14 cellular contexts compared by ENCODE assay signal in the genomic region with DNA sequence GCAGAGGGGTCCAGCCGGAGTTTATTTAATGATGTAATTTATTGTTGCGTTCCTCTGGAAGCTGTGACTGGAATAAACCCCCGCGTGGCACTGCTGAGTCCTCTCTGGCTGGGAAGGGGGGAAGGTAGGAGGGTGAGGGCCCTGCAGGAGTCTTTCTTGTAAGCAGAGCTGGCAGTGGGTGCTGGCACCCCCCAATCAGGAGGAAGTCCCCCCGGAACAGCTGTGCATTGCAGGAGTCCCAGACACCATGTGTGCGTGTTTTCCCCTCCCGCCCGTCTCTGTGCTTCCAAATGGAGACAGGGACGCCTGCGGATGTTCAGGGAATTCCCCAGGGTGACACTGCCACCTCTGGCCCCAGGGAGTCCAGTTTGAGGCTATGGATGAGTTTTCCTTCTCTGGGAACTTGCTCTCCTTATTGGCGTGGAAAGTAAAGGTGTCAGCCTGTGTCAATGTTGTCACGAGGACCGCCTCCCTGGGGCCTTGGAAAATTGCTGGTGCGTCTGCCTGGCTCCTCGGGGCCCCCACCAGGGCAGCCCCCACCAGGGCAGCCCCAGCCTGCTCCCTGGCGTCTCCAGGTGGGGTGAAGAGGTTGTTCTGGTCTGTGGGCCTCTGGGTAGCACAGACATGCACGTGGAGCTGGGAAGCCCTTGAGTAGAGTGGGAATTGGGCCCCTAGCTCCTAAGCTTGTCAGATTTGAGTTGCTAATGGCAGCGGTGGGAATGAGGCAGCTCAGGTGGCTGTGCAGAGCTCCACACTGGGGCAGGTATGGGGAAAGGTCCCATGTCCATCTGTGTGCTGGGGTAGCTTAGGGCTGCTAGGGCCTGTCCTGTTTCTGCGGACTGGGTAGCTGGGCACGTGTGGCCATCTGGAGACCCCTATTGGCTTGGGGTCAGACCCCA. TPM values are rescaled to one million over a fixed set of nuclear protein-coding genes. Genes with fewer than 3 reads are reported as not detected.
A peak's percentile ranks its signal among the peaks of the same experiment; 100 is the strongest.
DNase-seq lines count a peak whose midpoint lies in the region; FAIRE-seq and TF ChIP-seq lines count a peak whose summit lies in the region.
"Had no signal": no experiment of that assay in that cellular context is flagged by ENCODE, and none has a peak within 500 bp of the region (broad histone marks: within the 10 kb centered on the region; RNA-seq: fewer than 3 reads in every experiment).

No MANE protein-coding gene starts in this region.

- H3K4me3 ChIP-seq in astrocyte (ENCODE audit: insufficient read depth, low read depth, low read length) (no peak overlapping the region), parathyroid adenoma (ENCODE audit: low read depth, low read length) (no peak overlapping the region)
- H3K4me3 ChIP-seq: body of pancreas had no signal

- no peaks in the 10 kb centered on the region for H3K9me3 Mint-ChIP-seq in astrocyte (ENCODE audit: unreplicated experiment)
- H3K9me3 Mint-ChIP-seq: activated T-cell treated with anti-CD3 and anti-CD28 coated beads, Interleukin-2, amount 50 U/mL, for 24 hours had no signal

- no peak overlapping the region for H3K27ac ChIP-seq in astrocyte (ENCODE audit: low read depth, low read length)
- no peak overlapping the region for H3K27ac ChIP-seq in parathyroid adenoma
- H3K27ac ChIP-seq: body of pancreas, HL-60 had no signal

- TF ChIP-seq CTCF in astrocyte (IDR thresholded peaks at IDR 0.05; ENCODE audit: insufficient read depth, low read depth, low read length) (no peak), parathyroid adenoma (IDR thresholded peaks at IDR 0.05) (peak; percentile 17)

- no peak for FAIRE-seq in astrocyte (lab: Jason Lieb, UNC)
- FAIRE-seq: endothelial cell of umbilical vein had no signal

- peak; percentile 48 for DNase-seq in Caki2 (ENCODE audit: low read depth)
- peak; percentile 63 for DNase-seq in HuH-7.5 (ENCODE audit: low spot score)
- DNase-seq in astrocyte (ENCODE audit: low read depth) = no peak
- DNase-seq in stimulated activated CD4-positive, alpha-beta T cell treated with anti-CD3 and anti-CD28 coated beads, Interleukin-4, amount 100 ng/mL, for 1 hour = no peak
- no peak for DNase-seq in putamen (ENCODE audit: low spot score)
- no peak for DNase-seq in activated CD4-positive, alpha-beta T cell treated with anti-CD3 and anti-CD28 coated beads, Interleukin-2, amount 50 U/mL, for 1 hour
- DNase-seq in NCI-H1436 (lab: John Stamatoyannopoulos, UW) = no peak
- DNase-seq: activated T-cell treated with anti-CD3 and anti-CD28 coated beads, Interleukin-2, amount 50 U/mL, for 24 hours; NCI-H1105 treated with DMSO at 0.1 percent for 48 hours; stimulated activated CD4-positive, alpha-beta T cell treated with anti-CD3 and anti-CD28 coated beads, Interleukin-12 subunit alpha, Interleukin-12 subunit beta, amount 100 ng/mL, for 4 hours had no signal

- H3K27me3 Mint-ChIP-seq in astrocyte (ENCODE audit: low read depth, unreplicated experiment) = peaks cover 11% of the 10 kb centered on the region

- H3K4me2 ChIP-seq in astrocyte (ENCODE audit: low read length) (peak overlapping the region; percentile 58), parathyroid adenoma (ENCODE audit: low read length) (no peak overlapping the region)

- H3K27ac Mint-ChIP-seq in astrocyte (ENCODE audit: unreplicated experiment) = peak overlapping the region; percentile 47

- no peak overlapping the region for H3K4me3 Mint-ChIP-seq in astrocyte (ENCODE audit: unreplicated experiment)
- H3K4me3 Mint-ChIP-seq: activated T-cell treated with anti-CD3 and anti-CD28 coated beads, Interleukin-2, amount 50 U/mL, for 24 hours had no signal

- peaks cover 14% of the 10 kb centered on the region for H3K36me3 Mint-ChIP-seq in astrocyte (ENCODE audit: low read depth, unreplicated experiment)

- H3K9ac ChIP-seq in astrocyte (ENCODE audit: low read length) = no peak overlapping the region
- no peak overlapping the region for H3K9ac ChIP-seq in parathyroid adenoma

- peaks cover 11% of the 10 kb centered on the region for H3K4me1 Mint-ChIP-seq in astrocyte (ENCODE audit: low read depth, unreplicated experiment)

- peaks cover 3% of the 10 kb centered on the region for H4K20me1 ChIP-seq in astrocyte (ENCODE audit: insufficient read depth, low read length)

- H3K9me3 ChIP-seq in astrocyte (ENCODE audit: insufficient read depth, low read depth, low read length) (peaks cover 4% of the 10 kb centered on the region), parathyroid adenoma (ENCODE audit: control insufficient read depth, low read length) (no peaks in the 10 kb centered on the region)
- H3K9me3 ChIP-seq: body of pancreas had no signal

- in situ Hi-C loops in Caki2 (cut with HindIII; ENCODE audit: low pct_unique_long_range_greater_than_20kb, low sequenced_read_pairs) = no loop called here

- H3K36me3 ChIP-seq in astrocyte (ENCODE audit: insufficient read depth, low read length) (peaks cover 6% of the 10 kb centered on the region), parathyroid adenoma (ENCODE audit: control insufficient read depth, insufficient read depth, low read length) (no peaks in the 10 kb centered on the region)

- H3K4me1 ChIP-seq in astrocyte (ENCODE audit: insufficient read depth, low read length) = peaks cover 10% of the 10 kb centered on the region
- no peaks in the 10 kb centered on the region for H3K4me1 ChIP-seq in parathyroid adenoma

- no peak overlapping the region for H2AFZ ChIP-seq in astrocyte (ENCODE audit: low read depth, low read length)
- peak overlapping the region; percentile 34 for H2AFZ ChIP-seq in parathyroid adenoma

- H3K27me3 ChIP-seq in astrocyte (ENCODE audit: insufficient read depth, low read length) (no peaks in the 10 kb centered on the region), parathyroid adenoma (ENCODE audit: control insufficient read depth, insufficient read depth, low read length) (no peaks in the 10 kb centered on the region)
- H3K27me3 ChIP-seq: body of pancreas had no signal

- H3K79me2 ChIP-seq in astrocyte (ENCODE audit: insufficient read depth, low read length) (no peaks in the 10 kb centered on the region), parathyroid adenoma (no peaks in the 10 kb centered on the region)

RNA-seq across cellular contexts. Expression of a gene that starts 2.7 kb away (rescaled TPM):
- 1.2 and 4.9 TPM in 2 replicates for total RNA-seq in Caki2 (2014; rRNA removed; shearing (Covaris generic); ENCODE audit: low replicate concordance)
- total RNA-seq in astrocyte = 1.5 and 1.7 TPM in 2 replicates

Comparison
In these comparisons a context has a peak if more than half of its experiments do, and no peak if none do; other contexts are left out.
1. DNase-seq: peak in Caki2 (single experiment) and HuH-7.5 (single experiment); none in astrocyte (single experiment), stimulated activated CD4-positive, alpha-beta T cell treated with anti-CD3 and anti-CD28 coated beads, Interleukin-4, amount 100 ng/mL, for 1 hour (single experiment), putamen (single experiment), activated CD4-positive, alpha-beta T cell treated with anti-CD3 and anti-CD28 coated beads, Interleukin-2, amount 50 U/mL, for 1 hour (single experiment) and NCI-H1436 (single experiment).